ENCODE assay signal across 15 cellular contexts in genomic region chr4:142407569-142407968, GRCh38.
DNase-seq lines count a peak whose midpoint lies in the region; ATAC-seq, FAIRE-seq and TF ChIP-seq lines count a peak whose summit lies in the region.
"Had no signal": no experiment of that assay in that cellular context is flagged by ENCODE, and none has a peak within 500 bp of the region (broad histone marks: within the 10 kb centered on the region; RNA-seq: fewer than 3 reads in every experiment).

No MANE protein-coding gene starts in this region.

- DNase-seq in GM23248 (peak; percentile 59), keratinocyte (ENCODE audit: low read depth, low spot score) (no peak), ascending aorta (ENCODE audit: low spot score in 2 of 2) (no peak), lower lobe of right lung (no peak)
- DNase-seq: dorsolateral prefrontal cortex; head of caudate nucleus; NCI-H1417; NCI-H510A; posterior cingulate gyrus; stimulated activated CD4-positive, alpha-beta T cell treated with anti-CD3 and anti-CD28 coated beads, Interleukin-1b, Interleukin-23, amount 100 ng/mL, for 48 hours; WERI-Rb-1 had no signal

- no peaks in the 10 kb centered on the region for H3K27me3 ChIP-seq in BLaER1
- H3K27me3 ChIP-seq in GM23248 (replicated peaks; ENCODE audit: insufficient read depth), result no peaks in the 10 kb centered on the region
- no peaks in the 10 kb centered on the region for H3K27me3 ChIP-seq in keratinocyte (ENCODE audit: control insufficient read depth, extremely low read depth, insufficient read depth, low read length)
- H3K27me3 ChIP-seq in ascending aorta, result no peaks in the 10 kb centered on the region
- H3K27me3 ChIP-seq in lower lobe of right lung (ENCODE audit: low read depth), result no peaks in the 10 kb centered on the region
- H3K27me3 ChIP-seq: dorsolateral prefrontal cortex had no signal

- peaks cover 60% of the 10 kb centered on the region for H3F3A ChIP-seq in GM23248 (ENCODE audit: insufficient read depth)

- peaks cover 10% of the 10 kb centered on the region for H3K36me3 Mint-ChIP-seq in activated naive CD8-positive, alpha-beta T cell

- H3K79me2 ChIP-seq in GM23248 (ENCODE audit: insufficient read depth) (peaks cover 7% of the 10 kb centered on the region; the same call in 1 of the 2 replicates), keratinocyte (ENCODE audit: control insufficient read depth, insufficient read depth, low read length) (peaks cover 19% of the 10 kb centered on the region)

- H3K9me1 ChIP-seq in keratinocyte (ENCODE audit: control insufficient read depth, extremely low read depth, insufficient read depth, low read length), result no peaks in the 10 kb centered on the region

- no peaks in the 10 kb centered on the region for H3K36me3 ChIP-seq in BLaER1
- H3K36me3 ChIP-seq in GM23248 (ENCODE audit: low read depth), result no peaks in the 10 kb centered on the region
- peaks cover 0 to 4% of the 10 kb centered on the region in 2 experiments for H3K36me3 ChIP-seq in keratinocyte (ENCODE audit: control insufficient read depth in 2 of 2, extremely low read depth in 1 of 2, insufficient read depth in 2 of 2, low read length in 2 of 2)
- H3K36me3 ChIP-seq in ascending aorta, result no peaks in the 10 kb centered on the region
- H3K36me3 ChIP-seq in lower lobe of right lung, result no peaks in the 10 kb centered on the region
- H3K36me3 ChIP-seq: WERI-Rb-1 had no signal

- H3K4me3 Mint-ChIP-seq in activated naive CD8-positive, alpha-beta T cell, result peak overlapping the region; percentile 96

- no peak for ATAC-seq in HG02642 (IDR thresholded peaks at IDR 0.05; ENCODE audit: poor library complexity, unreplicated experiment)
- no peak for ATAC-seq in GM19328 (IDR thresholded peaks at IDR 0.05; ENCODE audit: unreplicated experiment)
- no peak for ATAC-seq in lower lobe of right lung

- peaks cover 41% of the 10 kb centered on the region for H3K4me1 ChIP-seq in BLaER1
- peaks cover 52% of the 10 kb centered on the region for H3K4me1 ChIP-seq in GM23248 (ENCODE audit: insufficient read depth)
- peaks cover 39% of the 10 kb centered on the region for H3K4me1 ChIP-seq in keratinocyte (ENCODE audit: control insufficient read depth, extremely low read depth, insufficient read depth, low read length)
- H3K4me1 ChIP-seq in ascending aorta, result peaks cover 3 to 15% of the 10 kb centered on the region in 2 donors
- H3K4me1 ChIP-seq in lower lobe of right lung, result peaks cover 19% of the 10 kb centered on the region

- H2AFZ ChIP-seq in GM23248 (no peak overlapping the region), keratinocyte (ENCODE audit: control insufficient read depth, low read length) (no peak overlapping the region)

- H3K4me3 ChIP-seq in BLaER1, result no peak overlapping the region
- H3K4me3 ChIP-seq in GM23248, result no peak overlapping the region
- no peak overlapping the region for H3K4me3 ChIP-seq in keratinocyte (ENCODE audit: control insufficient read depth in 2 of 3, extremely low read depth in 1 of 3, insufficient read depth in 2 of 3, low read depth in 1 of 3, low read length in 3 of 3)
- no peak overlapping the region for H3K4me3 ChIP-seq in ascending aorta
- no peak overlapping the region for H3K4me3 ChIP-seq in lower lobe of right lung
- H3K4me3 ChIP-seq: dorsolateral prefrontal cortex had no signal

- H3K27ac ChIP-seq in BLaER1 (no peak overlapping the region), GM23248 (peak overlapping the region; percentile 93), keratinocyte (ENCODE audit: control insufficient read depth, insufficient read depth, low read length) (peak overlapping the region; percentile 99), ascending aorta (no peak overlapping the region), lower lobe of right lung (no peak overlapping the region)
- H3K27ac ChIP-seq: dorsolateral prefrontal cortex, WERI-Rb-1 had no signal

- no peaks in the 10 kb centered on the region for H3K27me3 Mint-ChIP-seq in activated naive CD8-positive, alpha-beta T cell

- dilution Hi-C loops in keratinocyte (cut with MboI; ENCODE audit: extremely low pct_ligation_motif_present, low sequenced_read_pairs), result no loop called here

- peaks cover 67% of the 10 kb centered on the region for H3K4me1 Mint-ChIP-seq in activated naive CD8-positive, alpha-beta T cell (ENCODE audit: low read depth)

- H3K9me2 ChIP-seq in GM23248 (ENCODE audit: insufficient read depth), result no peaks in the 10 kb centered on the region

- TF ChIP-seq CTCF in keratinocyte (optimal IDR thresholded peaks at IDR 0.05 in 1 of 3, IDR thresholded peaks at IDR 0.05 in 1 of 3, conservative IDR thresholded peaks at IDR 0.05 in 1 of 3; ENCODE audit: extremely low read depth in 1 of 3, insufficient read depth in 2 of 3, low read length in 3 of 3), result no peak
- TF ChIP-seq CTCF in ascending aorta (IDR thresholded peaks at IDR 0.05), result no peak
- no peak for TF ChIP-seq CTCF in lower lobe of right lung (IDR thresholded peaks at IDR 0.05)

- peak; percentile 49 for FAIRE-seq in keratinocyte (lab: Jason Lieb, UNC)

- H3K9me3 Mint-ChIP-seq in activated naive CD8-positive, alpha-beta T cell (ENCODE audit: low read depth), result no peaks in the 10 kb centered on the region

- WGBS in GM23248 (ENCODE audit: low coverage in 1 of 2, low lambda C conversion rate in 2 of 2, missing lambda C conversion rate in 2 of 2), 2 experiments, result 10 to 13% methylated on average over 2 of the region's 2 CpGs

- no peak overlapping the region for H3K9ac ChIP-seq in BLaER1
- peak overlapping the region; percentile 43; the same call in 1 of the 2 replicates for H3K9ac ChIP-seq in GM23248
- peak overlapping the region; percentile 89 for H3K9ac ChIP-seq in keratinocyte (ENCODE audit: control insufficient read depth, extremely low read depth, insufficient read depth, low read length)

- H3K9me3 ChIP-seq in BLaER1 (no peaks in the 10 kb centered on the region), GM23248 (ENCODE audit: low read depth) (no peaks in the 10 kb centered on the region), keratinocyte (ENCODE audit: control insufficient read depth, low read depth, low read length) (no peaks in the 10 kb centered on the region), ascending aorta (no peaks in the 10 kb centered on the region), lower lobe of right lung (no peaks in the 10 kb centered on the region)

- H3K27ac Mint-ChIP-seq in activated naive CD8-positive, alpha-beta T cell, result peak overlapping the region; percentile 98

- intact Hi-C loops in ascending aorta (cut with DNase I) (loop anchor here (5.0 to 10.0 kb wide), 2 partner anchors 55 to 313 kb away; no protein-coding TSS in a partner anchor), lower lobe of right lung (cut with DNase I) (no loop called here)

- in situ Hi-C loops in GM23248 (cut with MboI), result no loop called here

- H3K4me2 ChIP-seq in BLaER1, result peak overlapping the region; percentile 82
- peak overlapping the region; percentile 35 for H3K4me2 ChIP-seq in GM23248 (ENCODE audit: unreplicated experiment)
- peak overlapping the region; percentile 24 for H3K4me2 ChIP-seq in keratinocyte (ENCODE audit: control insufficient read depth, extremely low read depth, insufficient read depth, low read depth, low read length)

- H4K20me1 ChIP-seq in BLaER1, result no peaks in the 10 kb centered on the region
- H4K20me1 ChIP-seq in GM23248 (ENCODE audit: insufficient read depth), result no peaks in the 10 kb centered on the region
- H4K20me1 ChIP-seq in keratinocyte (ENCODE audit: control insufficient read depth, extremely low read depth, insufficient read depth, low read length), result no peaks in the 10 kb centered on the region

Comparison
In these comparisons a context has a peak if more than half of its experiments do, and no peak if none do; other contexts are left out.
1. H3K27ac ChIP-seq: peak in GM23248 (single experiment) and keratinocyte (single experiment); none in BLaER1 (single experiment), ascending aorta (0 of 2) and lower lobe of right lung (single experiment).
2. H3K4me2 ChIP-seq: peak in every context shown above with its lines; median percentile 82 in BLaER1; 35 in GM23248; 24 in keratinocyte.